15 cellular contexts compared by ENCODE assay signal in the genomic region with DNA sequence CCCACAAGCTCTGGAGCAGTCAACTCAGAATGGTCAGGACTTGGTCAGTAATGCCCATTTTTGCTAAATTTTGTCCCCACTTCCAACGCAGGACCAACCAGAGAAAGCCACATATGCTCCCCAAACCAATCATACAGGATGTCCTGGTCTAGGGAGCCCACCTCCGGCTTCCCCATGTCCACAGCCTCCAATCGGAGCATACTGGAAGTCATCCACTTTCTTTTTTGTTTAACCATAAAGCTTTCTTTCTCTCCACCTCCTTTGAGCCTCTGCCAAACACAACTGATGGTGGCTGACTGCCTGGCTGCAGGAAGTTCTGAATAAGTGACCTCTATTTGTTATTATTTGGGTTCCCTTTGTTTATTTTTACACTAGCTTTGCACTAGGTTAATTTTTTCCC.
A peak's percentile ranks its signal among the peaks of the same experiment; 100 is the strongest.
DNase-seq lines count a peak whose midpoint lies in the region; ATAC-seq and TF ChIP-seq lines count a peak whose summit lies in the region.
"Had no signal": no experiment of that assay in that cellular context is flagged by ENCODE, and none has a peak within 500 bp of the region (broad histone marks: within the 10 kb centered on the region; RNA-seq: fewer than 3 reads in every experiment).

No MANE protein-coding gene starts in this region.

- ATAC-seq in heart right ventricle = peak in 5 of 8 donors; percentile 27 to 66 (median 61)
- ATAC-seq in HG02678 (IDR thresholded peaks at IDR 0.05; ENCODE audit: unreplicated experiment) = no peak
- ATAC-seq: HCT116 had no signal

- TF ChIP-seq CTCF in heart right ventricle (IDR thresholded peaks at IDR 0.05) (no peak), right atrium auricular region (IDR thresholded peaks at IDR 0.05) (no peak), cardiac fibroblast (IDR thresholded peaks at IDR 0.05; ENCODE audit: low read depth, low read length) (no peak), thyroid gland (IDR thresholded peaks at IDR 0.05) (no peak), ascending aorta (IDR thresholded peaks at IDR 0.05) (no peak)

- intact Hi-C loops in heart right ventricle (cut with DNase I) (no loop called here), thyroid gland (cut with DNase I) (no loop called here), ascending aorta (cut with DNase I) (no loop called here)

- TF ChIP-seq POLR2A in thyroid gland (IDR thresholded peaks at IDR 0.05) = no peak

- DNase-seq in heart right ventricle (peak in 1 of 2 donors; percentile 60), right atrium auricular region (ENCODE audit: low spot score) (no peak), cardiac fibroblast (ENCODE audit: low read depth in 2 of 2) (peak; percentile 17 to 48), left kidney (ENCODE audit: low read depth, low spot score) (peak; percentile 51), thyroid gland (peak; percentile 34 to 56), SW 1271 (lab: John Stamatoyannopoulos, UW) (no peak), ascending aorta (ENCODE audit: low spot score in 2 of 2) (no peak)
- DNase-seq: CD4-positive, CD25-positive, alpha-beta regulatory T cell; mesendoderm; NCI-H146; NCI-H446 treated with DMSO at 0.1 percent for 48 hours; nephron progenitor cell; stimulated activated naive CD4-positive, alpha-beta T cell treated with Interleukin-2 at 50 U/mL for 16 hours had no signal

- no peak overlapping the region for H3K4me3 ChIP-seq in heart right ventricle
- H3K4me3 ChIP-seq in right atrium auricular region = no peak overlapping the region
- H3K4me3 ChIP-seq in cardiac fibroblast (replicated peaks in 1 of 2; ENCODE audit: low read depth in 2 of 2, low read length in 2 of 2) = no peak overlapping the region
- H3K4me3 ChIP-seq in thyroid gland (replicated peaks in 1 of 3) = no peak overlapping the region
- H3K4me3 ChIP-seq in ascending aorta = no peak overlapping the region

- peak overlapping the region in 9 of 10 donors; percentile 2 to 78 (median 40) for H3K27ac ChIP-seq in heart right ventricle
- peak overlapping the region in 1 of 2 donors; percentile 7 for H3K27ac ChIP-seq in right atrium auricular region
- peak overlapping the region in 2 of 3 donors; percentile 5 to 28 for H3K27ac ChIP-seq in thyroid gland
- no peak overlapping the region for H3K27ac ChIP-seq in ascending aorta

- no peaks in the 10 kb centered on the region for H3K9me3 ChIP-seq in heart right ventricle
- H3K9me3 ChIP-seq in right atrium auricular region = no peaks in the 10 kb centered on the region
- no peaks in the 10 kb centered on the region for H3K9me3 ChIP-seq in thyroid gland
- no peaks in the 10 kb centered on the region for H3K9me3 ChIP-seq in ascending aorta

- H3K4me1 ChIP-seq in heart right ventricle = peaks cover 0 to 36% (median 27%) of the 10 kb centered on the region in 9 donors
- H3K4me1 ChIP-seq in right atrium auricular region = peaks cover 0 to 18% of the 10 kb centered on the region in 2 donors
- peaks cover 9 to 12% of the 10 kb centered on the region in 2 donors for H3K4me1 ChIP-seq in thyroid gland
- no peaks in the 10 kb centered on the region for H3K4me1 ChIP-seq in ascending aorta

- H3K36me3 ChIP-seq in heart right ventricle (no peaks in the 10 kb centered on the region), right atrium auricular region (no peaks in the 10 kb centered on the region), thyroid gland (no peaks in the 10 kb centered on the region), ascending aorta (no peaks in the 10 kb centered on the region)

- WGBS in heart right ventricle, 2 donors = 32 to 49% methylated on average over 3 of the region's 3 CpGs
- WGBS in thyroid gland, 2 donors = 37 to 49% methylated on average over 3 of the region's 3 CpGs

- H3K27me3 ChIP-seq in heart right ventricle = no peaks in the 10 kb centered on the region
- H3K27me3 ChIP-seq in right atrium auricular region = no peaks in the 10 kb centered on the region
- no peaks in the 10 kb centered on the region for H3K27me3 ChIP-seq in thyroid gland
- no peaks in the 10 kb centered on the region for H3K27me3 ChIP-seq in ascending aorta

Comparison
In these comparisons a context has a peak if more than half of its experiments do, and no peak if none do; other contexts are left out.
1. DNase-seq: peak in cardiac fibroblast (2 of 2), left kidney (single experiment) and thyroid gland (2 of 2); none in right atrium auricular region (single experiment), SW 1271 (0 of 2) and ascending aorta (0 of 2).
2. H3K27ac ChIP-seq: peak in heart right ventricle (9 of 10) and thyroid gland (2 of 3); none in ascending aorta (0 of 2).